In the genomic region with DNA sequence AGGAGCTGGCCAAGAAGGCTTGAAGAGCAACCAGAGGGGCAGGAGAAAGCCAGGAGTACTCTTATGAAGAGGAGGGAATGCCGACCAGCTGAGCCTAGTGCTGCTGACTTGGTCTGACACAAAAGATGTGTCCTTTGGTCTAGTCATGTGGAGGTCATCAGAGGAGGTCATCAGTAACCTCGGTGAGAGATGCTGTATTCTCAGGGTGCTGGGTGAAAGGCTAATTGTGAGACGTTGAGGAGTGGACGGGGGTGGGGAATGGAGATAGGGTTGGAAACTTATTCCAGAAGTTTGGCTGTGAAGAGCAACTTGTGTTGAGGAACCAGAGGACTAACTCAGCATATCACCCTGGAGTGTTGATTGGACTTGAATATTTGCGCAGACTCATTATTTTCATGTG, we compare ENCODE assay signal across 22 cellular contexts. TPM values are rescaled to one million over a fixed set of nuclear protein-coding genes. Genes with fewer than 3 reads are reported as not detected.
A peak's percentile ranks its signal among the peaks of the same experiment; 100 is the strongest.
DNase-seq lines count a peak whose midpoint lies in the region; ATAC-seq and TF ChIP-seq lines count a peak whose summit lies in the region.
"Had no signal": no experiment of that assay in that cellular context is flagged by ENCODE, and none has a peak within 500 bp of the region (broad histone marks: within the 10 kb centered on the region; RNA-seq: fewer than 3 reads in every experiment).

No MANE protein-coding gene starts in this region.

- H3K36me3 Mint-ChIP-seq in HFFc6 (ENCODE audit: low read depth), result peaks cover 16% of the 10 kb centered on the region; the same call in 1 of the 2 replicates
- H3K36me3 Mint-ChIP-seq in glutamatergic neuron (ENCODE audit: unreplicated experiment), result no peaks in the 10 kb centered on the region
- H3K36me3 Mint-ChIP-seq in stimulated activated naive B cell treated with anti-CD40 and anti-IgM and Interleukin-4, amounts not matched to agents 10 μg/mL and 1 μg/mL and 100 μg/mL, for 72 hours, result peaks cover 6 to 22% of the 10 kb centered on the region in 2 donors

- H3K4me1 ChIP-seq in heart right ventricle, result peaks cover 6 to 86% (median 57%) of the 10 kb centered on the region in 9 donors
- peaks cover 9 to 49% (median 17%) of the 10 kb centered on the region in 4 donors for H3K4me1 ChIP-seq in upper lobe of left lung

- ATAC-seq in heart right ventricle, result peak in 1 of 8 donors; percentile 10
- ATAC-seq in left ventricle myocardium superior, result no peak
- no peak for ATAC-seq in stimulated activated naive B cell treated with anti-CD40 and anti-IgM and Interleukin-4, amounts not matched to agents 10 μg/mL and 1 μg/mL and 100 μg/mL, for 72 hours (replicated peaks)
- ATAC-seq in upper lobe of left lung (ENCODE audit: low FRiP score in 2 of 2), result no peak
- ATAC-seq: activated CD8-positive, alpha-beta T cell treated with anti-CD3 and anti-CD28 coated beads for 36 hours; effector memory CD8-positive, alpha-beta T cell; foreskin keratinocyte had no signal

- CTCF ChIA-PET in HEK293T (lab: Yijun Ruan, JAX), result no interaction called here

- H3K27ac Mint-ChIP-seq in HFFc6 (peak overlapping the region; percentile 12; the same call in 1 of the 2 replicates), glutamatergic neuron (ENCODE audit: unreplicated experiment) (peak overlapping the region; percentile 15)
- peak overlapping the region; percentile 21 for H3K27ac Mint-ChIP-seq in stimulated activated naive B cell treated with anti-CD40 and anti-IgM and Interleukin-4, amounts not matched to agents 10 μg/mL and 1 μg/mL and 100 μg/mL, for 72 hours

- TF ChIP-seq POLR2A in upper lobe of left lung (IDR thresholded peaks at IDR 0.05), result no peak

- peaks cover 64% of the 10 kb centered on the region for H3K4me1 Mint-ChIP-seq in HFFc6 (ENCODE audit: low read depth)
- peaks cover 18% of the 10 kb centered on the region for H3K4me1 Mint-ChIP-seq in glutamatergic neuron (ENCODE audit: low read depth, unreplicated experiment)
- H3K4me1 Mint-ChIP-seq in stimulated activated naive B cell treated with anti-CD40 and anti-IgM and Interleukin-4, amounts not matched to agents 10 μg/mL and 1 μg/mL and 100 μg/mL, for 72 hours, result peaks cover 42 to 50% of the 10 kb centered on the region in 2 donors

- H3K27me3 Mint-ChIP-seq in HFFc6 (ENCODE audit: insufficient read depth) (peaks cover 4% of the 10 kb centered on the region; the same call in 1 of the 2 replicates), glutamatergic neuron (ENCODE audit: unreplicated experiment) (peaks cover 5% of the 10 kb centered on the region)
- no peaks in the 10 kb centered on the region for H3K27me3 Mint-ChIP-seq in stimulated activated naive B cell treated with anti-CD40 and anti-IgM and Interleukin-4, amounts not matched to agents 10 μg/mL and 1 μg/mL and 100 μg/mL, for 72 hours
- H3K27me3 Mint-ChIP-seq: activated CD8-positive, alpha-beta T cell treated with anti-CD3 and anti-CD28 coated beads for 36 hours; effector memory CD8-positive, alpha-beta T cell had no signal

- H3K36me3 ChIP-seq in heart right ventricle (peaks cover 0 to 12% (median 0%) of the 10 kb centered on the region in 9 donors), upper lobe of left lung (peaks cover 0 to 9% (median 0%) of the 10 kb centered on the region in 4 donors)
- H3K36me3 ChIP-seq: neutrophil, vagina had no signal

- no peaks in the 10 kb centered on the region for H3K9me3 Mint-ChIP-seq in HFFc6
- peaks cover 7% of the 10 kb centered on the region for H3K9me3 Mint-ChIP-seq in glutamatergic neuron (ENCODE audit: unreplicated experiment)
- H3K9me3 Mint-ChIP-seq in stimulated activated naive B cell treated with anti-CD40 and anti-IgM and Interleukin-4, amounts not matched to agents 10 μg/mL and 1 μg/mL and 100 μg/mL, for 72 hours, result no peaks in the 10 kb centered on the region
- H3K9me3 Mint-ChIP-seq: activated CD8-positive, alpha-beta T cell treated with anti-CD3 and anti-CD28 coated beads for 36 hours; effector memory CD8-positive, alpha-beta T cell had no signal

- H3K4me3 Mint-ChIP-seq in HFFc6 (no peak overlapping the region), glutamatergic neuron (ENCODE audit: unreplicated experiment) (no peak overlapping the region)
- no peak overlapping the region for H3K4me3 Mint-ChIP-seq in stimulated activated naive B cell treated with anti-CD40 and anti-IgM and Interleukin-4, amounts not matched to agents 10 μg/mL and 1 μg/mL and 100 μg/mL, for 72 hours
- H3K4me3 Mint-ChIP-seq: activated CD8-positive, alpha-beta T cell treated with anti-CD3 and anti-CD28 coated beads for 36 hours; effector memory CD8-positive, alpha-beta T cell had no signal

- TF ChIP-seq EP300 in upper lobe of left lung (IDR thresholded peaks at IDR 0.05), result no peak

- H3K4me3 ChIP-seq in heart right ventricle (no peak overlapping the region), upper lobe of left lung (no peak overlapping the region)
- H3K4me3 ChIP-seq: BLaER1 treated with 17β-estradiol and CSF1 and Interleukin-3, amounts not matched to agents 10 nM and 100 nM; vagina had no signal

- intact Hi-C loops in heart right ventricle (cut with DNase I) (loop anchor here in 1 of 10 donors (10.0 kb wide), 1 partner anchor 60 kb away; no protein-coding TSS in a partner anchor), left ventricle myocardium superior (cut with micrococcal nuclease) (loop anchor here (10.0 kb wide), 1 partner anchor 60 kb away; no protein-coding TSS in a partner anchor)

- WGBS in heart right ventricle, 2 donors, result 55 to 64% methylated on average over 5 of the region's 5 CpGs
- 80 to 82% methylated on average over 5 of the region's 5 CpGs for WGBS in upper lobe of left lung, 2 donors

- H3K27ac ChIP-seq in heart right ventricle (peak overlapping the region in 6 of 10 donors; percentile 16 to 76 (median 57)), upper lobe of left lung (peak overlapping the region in 1 of 4 donors; percentile 34)
- H3K27ac ChIP-seq: BLaER1 treated with 17β-estradiol and CSF1 and Interleukin-3, amounts not matched to agents 10 nM and 100 nM; foreskin keratinocyte; neutrophil; vagina had no signal

- POLR2A ChIA-PET in HEK293T (lab: Yijun Ruan, JAX), result no interaction called here

- no peak for DNase-seq in heart right ventricle
- no peak for DNase-seq in left ventricle myocardium superior
- DNase-seq in HFFc6, result no peak
- DNase-seq in glutamatergic neuron, result no peak
- DNase-seq in stimulated activated naive B cell treated with anti-CD40 and anti-IgM and Interleukin-4, amounts not matched to agents 10 μg/mL and 1 μg/mL and 100 μg/mL, for 72 hours, result no peak
- no peak for DNase-seq in HEK293T (ENCODE audit: extremely low spot score)
- DNase-seq in upper lobe of left lung, result no peak
- DNase-seq in GDM1 (lab: John Stamatoyannopoulos, UW), result no peak
- DNase-seq: activated CD4-positive, alpha-beta T cell treated with anti-CD3 and anti-CD28 coated beads for 1 hour; activated CD8-positive, alpha-beta T cell treated with anti-CD3 and anti-CD28 coated beads for 36 hours; activated gamma-delta T cell; amniotic stem cell; effector memory CD8-positive, alpha-beta T cell; foreskin keratinocyte; hypothalamus; KG1; NCI-H510A; small intestine; stimulated activated CD4-positive, alpha-beta T cell treated with anti-CD3 and anti-CD28 coated beads, Interleukin-1b, Interleukin-23, amount 100 ng/mL, for 48 hours had no signal

- no peaks in the 10 kb centered on the region for H3K27me3 ChIP-seq in heart right ventricle
- H3K27me3 ChIP-seq in upper lobe of left lung, result no peaks in the 10 kb centered on the region
- H3K27me3 ChIP-seq: BLaER1 treated with 17β-estradiol and CSF1 and Interleukin-3, amounts not matched to agents 10 nM and 100 nM; foreskin keratinocyte; vagina had no signal

- TF ChIP-seq CTCF in heart right ventricle (IDR thresholded peaks at IDR 0.05), result no peak
- no peak for TF ChIP-seq CTCF in HFFc6 (IDR thresholded peaks at IDR 0.05)
- TF ChIP-seq CTCF in glutamatergic neuron (IDR thresholded peaks at IDR 0.05; ENCODE audit: partially characterized antibody, unreplicated experiment), result no peak
- no peak for TF ChIP-seq CTCF in upper lobe of left lung (IDR thresholded peaks at IDR 0.05)

- H3K9me3 ChIP-seq in heart right ventricle (no peaks in the 10 kb centered on the region), upper lobe of left lung (no peaks in the 10 kb centered on the region)
- H3K9me3 ChIP-seq: BLaER1 treated with 17β-estradiol and CSF1 and Interleukin-3, amounts not matched to agents 10 nM and 100 nM; neutrophil; vagina had no signal

TF ChIP-seq in HEK293T, 16 proteins besides CTCF, POLR2A, EP300 and RAD21:
- TF ChIP-seq, protein P1, sequence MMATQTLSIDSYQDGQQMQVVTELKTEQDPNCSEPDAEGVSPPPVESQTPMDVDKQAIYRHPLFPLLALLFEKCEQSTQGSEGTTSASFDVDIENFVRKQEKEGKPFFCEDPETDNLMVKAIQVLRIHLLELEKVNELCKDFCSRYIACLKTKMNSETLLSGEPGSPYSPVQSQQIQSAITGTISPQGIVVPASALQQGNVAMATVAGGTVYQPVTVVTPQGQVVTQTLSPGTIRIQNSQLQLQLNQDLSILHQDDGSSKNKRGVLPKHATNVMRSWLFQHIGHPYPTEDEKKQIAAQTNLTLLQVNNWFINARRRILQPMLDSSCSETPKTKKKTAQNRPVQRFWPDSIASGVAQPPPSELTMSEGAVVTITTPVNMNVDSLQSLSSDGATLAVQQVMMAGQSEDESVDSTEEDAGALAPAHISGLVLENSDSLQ (IDR thresholded peaks at IDR 0.05), result no peak
- TF ChIP-seq ELF4 (IDR thresholded peaks at IDR 0.05) (no peak), LEF1 (IDR thresholded peaks at IDR 0.05; ENCODE audit: borderline replicate concordance) (no peak)

RNA-seq across cellular contexts. Expression of a gene that starts 5.5 kb away (rescaled TPM):
- total RNA-seq in heart right ventricle (10 to 100 TPM; 25.1 to 34.9 (median 29.4) TPM), left ventricle myocardium superior (29.8 TPM), glutamatergic neuron (ENCODE audit: unreplicated experiment) (50.1 TPM), upper lobe of left lung (10 to 100 TPM; 30.9 to 42.7 (median 35.1) TPM)
- 10 to 100 TPM; 11.5 to 12.8 TPM for polyA plus RNA-seq in heart right ventricle
- total RNA-seq in HFFc6 (2021; fragmentation: NEBNext Ultra II Directional; extraction: Animal tissue kit (Norgen Biotek cat#: 25700)), result 10 to 100 TPM; 21.5 to 24.3 (median 23.5) TPM
